In the genomic region with DNA sequence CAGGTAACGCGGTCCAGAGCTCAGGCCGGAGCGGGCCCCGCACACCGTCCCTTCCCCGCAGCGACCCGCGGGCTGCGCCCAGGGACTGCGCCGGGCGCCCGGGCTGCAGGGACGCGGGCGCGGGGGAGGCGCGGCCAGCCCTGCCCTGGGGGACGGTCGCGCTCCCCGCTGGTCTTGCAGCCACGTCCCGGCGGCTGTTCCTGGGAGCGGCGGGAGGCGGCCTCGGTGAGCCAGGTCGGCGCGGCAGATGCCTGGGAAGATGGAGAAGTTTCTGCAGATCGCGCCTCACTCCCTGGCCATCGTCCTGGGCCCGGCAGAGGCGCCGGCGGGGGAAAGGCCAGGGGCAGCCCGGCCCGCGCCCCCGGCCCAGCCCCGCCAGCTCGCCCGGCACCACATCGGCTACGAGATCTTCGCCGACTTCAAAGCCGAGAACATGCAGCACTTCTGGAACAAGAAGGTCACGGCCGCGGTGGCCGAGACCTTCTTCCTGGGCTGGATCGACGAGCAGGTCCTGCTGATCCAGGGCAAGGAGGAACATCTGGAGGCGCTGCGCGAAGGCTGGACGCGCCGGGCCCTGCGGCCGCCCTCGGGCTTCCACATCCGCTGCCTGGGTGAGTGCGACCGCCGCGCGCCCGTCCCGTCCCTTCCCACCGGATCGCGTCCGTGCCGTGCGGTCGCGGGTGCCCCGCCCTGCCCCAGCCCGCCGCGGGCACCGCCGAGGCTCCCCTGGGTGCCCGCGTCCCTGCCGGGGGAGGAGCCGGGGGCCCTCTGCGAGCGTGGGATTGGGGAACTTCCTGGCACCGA, we compare ENCODE assay signal across 8 cellular contexts.
DNase-seq lines count a peak whose midpoint lies in the region; FAIRE-seq and TF ChIP-seq lines count a peak whose summit lies in the region.

No MANE protein-coding gene starts in this region.

- H3K4me3 ChIP-seq in astrocyte of the cerebellum (ENCODE audit: low read depth, low read length) (peak overlapping the region; percentile 35), iPS-18a (ENCODE audit: low read length) (peak overlapping the region; percentile 58), small intestine (ENCODE audit: low read depth in 1 of 2, low read length in 2 of 2) (peak overlapping the region; percentile 49 to 50)

- TF ChIP-seq CTCF in astrocyte of the cerebellum (IDR thresholded peaks at IDR 0.05; ENCODE audit: low read depth, low read length, missing control alignments) = no peak

- H3K9me3 ChIP-seq in iPS-18a (ENCODE audit: control insufficient read depth, low read depth, low read length) (peaks cover 2% of the 10 kb centered on the region), small intestine (ENCODE audit: control insufficient read depth, low read depth) (no peaks in the 10 kb centered on the region)

- no peaks in the 10 kb centered on the region for H3K36me3 ChIP-seq in iPS-18a (ENCODE audit: control insufficient read depth, low read depth, low read length)
- no peaks in the 10 kb centered on the region for H3K36me3 ChIP-seq in small intestine (ENCODE audit: control insufficient read depth in 2 of 2, insufficient read depth in 2 of 2, low read length in 2 of 2)

- H3K27ac ChIP-seq in iPS-18a (ENCODE audit: low read length) = no peak overlapping the region
- peak overlapping the region in 1 of 2 donors; percentile 35 for H3K27ac ChIP-seq in small intestine (ENCODE audit: low read depth in 1 of 2, low read length in 1 of 2)

- in situ Hi-C loops in astrocyte of the cerebellum (cut with HindIII; ENCODE audit: low sequenced_read_pairs) = no loop called here

- H3K4me1 ChIP-seq in iPS-18a (ENCODE audit: control insufficient read depth, low read depth, low read length) (peaks cover 29% of the 10 kb centered on the region), small intestine (ENCODE audit: control insufficient read depth in 2 of 2, insufficient read depth in 1 of 2, low read depth in 1 of 2, low read length in 1 of 2) (peaks cover 0 to 3% of the 10 kb centered on the region in 2 donors)

- H3K9ac ChIP-seq in iPS-18a (ENCODE audit: low read length) = no peak overlapping the region

- H3K27me3 ChIP-seq in iPS-18a (ENCODE audit: control insufficient read depth, insufficient read depth, low read length) (peaks cover 70% of the 10 kb centered on the region), small intestine (ENCODE audit: control insufficient read depth in 2 of 2, insufficient read depth in 2 of 2, low read length in 2 of 2) (peaks cover 10 to 14% of the 10 kb centered on the region in 2 donors)

- no peak for FAIRE-seq in small intestine (lab: Jason Lieb, UNC)

- peak; percentile 41 for DNase-seq in stimulated activated CD4-positive, alpha-beta T cell treated with anti-CD3 and anti-CD28 coated beads, Interleukin-15, amount 100 ng/mL, for 24 hours
- DNase-seq in stimulated activated CD4-positive, alpha-beta T cell treated with anti-CD3 and anti-CD28 coated beads, Interleukin-4, amount 100 ng/mL, for 4 hours = no peak
- DNase-seq in astrocyte of the cerebellum (ENCODE audit: low read depth) (no peak), small intestine (peak; percentile 8), UCSD-AML1 (lab: John Stamatoyannopoulos, UW; ENCODE audit: unreplicated experiment) (no peak), dedifferentiated amniotic fluid mesenchymal stem cell (ENCODE audit: extremely low spot score) (no peak)
- no peak for DNase-seq in stimulated activated CD4-positive, alpha-beta T cell treated with anti-CD3 and anti-CD28 coated beads, Interleukin-4, amount 100 ng/mL, for 1 hour

- WGBS in small intestine, 3 donors = 1% methylated on average over 45 to 98 of the region's 98 CpGs

Comparison
In these comparisons a context has a peak if more than half of its experiments do, and no peak if none do; other contexts are left out.
1. DNase-seq: peak in stimulated activated CD4-positive, alpha-beta T cell treated with anti-CD3 and anti-CD28 coated beads, Interleukin-15, amount 100 ng/mL, for 24 hours (single experiment) and small intestine (single experiment); none in stimulated activated CD4-positive, alpha-beta T cell treated with anti-CD3 and anti-CD28 coated beads, Interleukin-4, amount 100 ng/mL, for 4 hours (0 of 2), astrocyte of the cerebellum (single experiment), UCSD-AML1 (single experiment), stimulated activated CD4-positive, alpha-beta T cell treated with anti-CD3 and anti-CD28 coated beads, Interleukin-4, amount 100 ng/mL, for 1 hour (single experiment) and dedifferentiated amniotic fluid mesenchymal stem cell (single experiment).
2. Peak in every context shown above with its lines, with median percentiles within 50 percentile points of each other: H3K4me3 ChIP-seq.